ENCODE assay signal across 8 cellular contexts in genomic region chr10:70815504-70816219, GRCh38. TPM values are rescaled to one million over a fixed set of nuclear protein-coding genes. Genes with fewer than 3 reads are reported as not detected.
DNase-seq lines count a peak whose midpoint lies in the region; ATAC-seq and TF ChIP-seq lines count a peak whose summit lies in the region.

A gene with protein sequence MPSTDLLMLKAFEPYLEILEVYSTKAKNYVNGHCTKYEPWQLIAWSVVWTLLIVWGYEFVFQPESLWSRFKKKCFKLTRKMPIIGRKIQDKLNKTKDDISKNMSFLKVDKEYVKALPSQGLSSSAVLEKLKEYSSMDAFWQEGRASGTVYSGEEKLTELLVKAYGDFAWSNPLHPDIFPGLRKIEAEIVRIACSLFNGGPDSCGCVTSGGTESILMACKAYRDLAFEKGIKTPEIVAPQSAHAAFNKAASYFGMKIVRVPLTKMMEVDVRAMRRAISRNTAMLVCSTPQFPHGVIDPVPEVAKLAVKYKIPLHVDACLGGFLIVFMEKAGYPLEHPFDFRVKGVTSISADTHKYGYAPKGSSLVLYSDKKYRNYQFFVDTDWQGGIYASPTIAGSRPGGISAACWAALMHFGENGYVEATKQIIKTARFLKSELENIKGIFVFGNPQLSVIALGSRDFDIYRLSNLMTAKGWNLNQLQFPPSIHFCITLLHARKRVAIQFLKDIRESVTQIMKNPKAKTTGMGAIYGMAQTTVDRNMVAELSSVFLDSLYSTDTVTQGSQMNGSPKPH (plus strand): TSS chr10:70815948. CDS start chr10:70816854, 906 bp downstream.

- H3K4me3 ChIP-seq in GM06990 (replicated peaks; ENCODE audit: low read depth, low read length) (peak within 1 kb of the TSS; percentile 90), H7 (ENCODE audit: insufficient read depth, low read depth, low read length) (peak within 1 kb of the TSS; percentile 83), MG63 (peak within 1 kb of the TSS; percentile 90), heart right ventricle (peak within 1 kb of the TSS; percentile 57 to 84 (median 74)), upper lobe of left lung (peak within 1 kb of the TSS; percentile 77 to 95 (median 86))

- H3K4me1 Mint-ChIP-seq in progenitor cell of endocrine pancreas (ENCODE audit: low read depth), result peaks cover 14% of the 10 kb centered on the region

- peak; percentile 87 for DNase-seq in GM06990 (ENCODE audit: extremely low read depth, insufficient read length)
- peak; percentile 99 for DNase-seq in H7
- DNase-seq in MG63, result peak; percentile 84
- peak; percentile 65 for DNase-seq in amniotic epithelial cell (ENCODE audit: low read depth)
- peak; percentile 83 to 90 for DNase-seq in heart right ventricle
- peak; percentile 83 for DNase-seq in progenitor cell of endocrine pancreas (ENCODE audit: low spot score, unreplicated experiment)
- DNase-seq in upper lobe of left lung, result peak; percentile 90 to 98

- H3K9me3 Mint-ChIP-seq in progenitor cell of endocrine pancreas (ENCODE audit: low read depth), result no peaks in the 10 kb centered on the region

- peaks cover 7% of the 10 kb centered on the region for H3K36me3 Mint-ChIP-seq in progenitor cell of endocrine pancreas (ENCODE audit: insufficient read depth)

- peak within 1 kb of the TSS; percentile 88 for H3K4me3 Mint-ChIP-seq in progenitor cell of endocrine pancreas (ENCODE audit: low read depth)

- H3K27ac Mint-ChIP-seq in progenitor cell of endocrine pancreas, result peak within 1 kb of the TSS; percentile 96

- TF ChIP-seq CTCF in GM06990 (IDR thresholded peaks at IDR 0.05; ENCODE audit: insufficient read depth, low read length, poor library complexity, severe bottlenecking) (peak; percentile 85), heart right ventricle (IDR thresholded peaks at IDR 0.05) (peak; percentile 86 to 100 (median 97)), progenitor cell of endocrine pancreas (IDR thresholded peaks at IDR 0.05; ENCODE audit: unreplicated experiment) (peak; percentile 95), upper lobe of left lung (IDR thresholded peaks at IDR 0.05) (peak; percentile 96 to 100 (median 99))

- H3K27ac ChIP-seq in heart right ventricle, result peak within 1 kb of the TSS; percentile 70 to 95 (median 86)
- peak within 1 kb of the TSS; percentile 92 to 96 (median 95) for H3K27ac ChIP-seq in upper lobe of left lung

- peak in 1 of 4 donors; percentile 76 for TF ChIP-seq POLR2A in upper lobe of left lung (IDR thresholded peaks at IDR 0.05)

- ATAC-seq in heart right ventricle, result peak; percentile 97
- peak; percentile 96 to 98 for ATAC-seq in upper lobe of left lung (ENCODE audit: low FRiP score in 2 of 2)

- peaks cover 2% of the 10 kb centered on the region for H3K27me3 Mint-ChIP-seq in progenitor cell of endocrine pancreas

- H3K36me3 ChIP-seq in GM06990 (ENCODE audit: control insufficient read depth, insufficient read depth, low read length) (peaks cover 2% of the 10 kb centered on the region; the same call in 1 of the 2 replicates), H7 (replicated peaks; ENCODE audit: control insufficient read depth, insufficient read depth, low read length) (peaks cover 3% of the 10 kb centered on the region), MG63 (peaks cover 11% of the 10 kb centered on the region), heart right ventricle (peaks cover 0 to 36% (median 4%) of the 10 kb centered on the region in 9 donors), upper lobe of left lung (peaks cover 0 to 17% (median 0%) of the 10 kb centered on the region in 4 donors)

- WGBS in heart right ventricle, 2 donors, result 2% methylated on average over 48 to 58 of the region's 58 CpGs
- 4% methylated on average over 18 to 20 of the region's 58 CpGs for WGBS in upper lobe of left lung, 2 donors

- H3K27me3 ChIP-seq in GM06990 (replicated peaks; ENCODE audit: control insufficient read depth, insufficient read depth, low read length), result no peaks in the 10 kb centered on the region
- no peaks in the 10 kb centered on the region for H3K27me3 ChIP-seq in H7 (ENCODE audit: control insufficient read depth, insufficient read depth, low read length)
- H3K27me3 ChIP-seq in MG63, result no peaks in the 10 kb centered on the region
- H3K27me3 ChIP-seq in heart right ventricle, result no peaks in the 10 kb centered on the region
- no peaks in the 10 kb centered on the region for H3K27me3 ChIP-seq in upper lobe of left lung

- H3K4me1 ChIP-seq in heart right ventricle (peaks cover 0 to 22% (median 9%) of the 10 kb centered on the region in 9 donors), upper lobe of left lung (peaks cover 8 to 15% (median 10%) of the 10 kb centered on the region in 4 donors)

- H3K9me3 ChIP-seq in MG63 (no peaks in the 10 kb centered on the region), heart right ventricle (no peaks in the 10 kb centered on the region), upper lobe of left lung (no peaks in the 10 kb centered on the region)

- intact Hi-C loops in T-helper 1 cell treated with Interleukin-12 subunit alpha and Interleukin-12 subunit beta and Interleukin-4 antibody, amounts not matched to agents 30 ng/mL and 1 ng/mL, for 36 hours (cut with micrococcal nuclease), result loop anchor here (1.0 to 5.0 kb wide), 9 partner anchors 65 to 723 kb away; partner anchors contain the start of genes EIF4EBP2, LRRC20 and PPA1
- intact Hi-C loops in heart right ventricle (cut with DNase I), result loop anchor here in 7 of 10 donors (1.0 to 5.0 kb wide), 5 partner anchors 62 to 66 kb away; no protein-coding TSS in a partner anchor

- TF ChIP-seq EP300 in upper lobe of left lung (IDR thresholded peaks at IDR 0.05), result no peak

RNA-seq across cellular contexts. Expression of the gene that starts here (rescaled TPM):
- total RNA-seq in H7 (2014; rRNA removed; shearing (Covaris generic)), result 35.0 and 35.1 TPM in 2 replicates
- 16.4 and 19.3 TPM in 2 replicates for total RNA-seq in MG63 (2014; rRNA removed; shearing (Covaris generic); ENCODE audit: low replicate concordance)
- total RNA-seq in T-helper 1 cell treated with Interleukin-12 subunit alpha and Interleukin-12 subunit beta and Interleukin-4 antibody, amounts not matched to agents 30 ng/mL and 1 ng/mL, for 36 hours, result 24.1 and 29.4 TPM in 2 replicates
- total RNA-seq in heart right ventricle (10 to 100 TPM in 9 of 10 donors, 1 to 10 TPM in 1; 8.3 to 20.3 (median 13.9) TPM), progenitor cell of endocrine pancreas (82.1 and 93.6 TPM in 2 replicates), upper lobe of left lung (10 to 100 TPM; 18.4 to 43.8 (median 30.4) TPM)
- 1 to 10 TPM; 3.7 to 5.9 TPM for polyA plus RNA-seq in heart right ventricle

Comparison
In these comparisons a context has a peak if more than half of its experiments do, and no peak if none do; other contexts are left out.
1. Peak in every context shown above with its lines: DNase-seq, ATAC-seq, H3K4me3 ChIP-seq and H3K27ac ChIP-seq.